In the genomic region with DNA sequence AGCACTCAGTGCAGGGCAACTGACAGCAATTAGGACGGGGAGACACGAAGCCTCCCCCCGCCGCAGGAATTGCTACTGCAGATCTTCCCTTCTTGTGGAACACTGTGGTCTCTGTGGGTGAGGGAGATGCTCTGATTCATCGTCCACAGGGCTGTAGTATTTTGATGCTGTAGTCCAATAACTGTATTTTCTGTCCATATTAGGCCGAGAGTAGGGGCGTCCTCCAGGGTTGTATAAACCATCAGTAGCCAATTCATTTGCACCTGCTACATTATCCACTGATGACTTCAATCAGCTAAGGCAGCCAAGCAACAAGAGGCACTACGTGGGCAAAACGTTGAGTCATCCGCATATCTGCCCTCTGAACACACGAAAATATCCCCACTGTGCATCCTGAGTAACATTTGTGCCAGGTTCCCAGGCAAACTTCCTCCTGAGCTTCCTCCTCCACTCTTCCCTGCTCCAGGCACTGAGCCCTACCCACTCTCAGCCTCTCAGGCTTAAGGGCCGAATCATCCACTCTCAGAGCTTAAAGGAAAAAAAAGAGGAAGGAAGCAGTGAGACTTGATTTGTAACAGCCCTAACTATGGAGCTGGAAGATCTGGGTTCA, we compare ENCODE assay signal across 8 cellular contexts.
A peak's percentile ranks its signal among the peaks of the same experiment; 100 is the strongest.
DNase-seq lines count a peak whose midpoint lies in the region; ATAC-seq and TF ChIP-seq lines count a peak whose summit lies in the region.

No MANE protein-coding gene starts in this region.

- no peak for ATAC-seq in GM21367 (IDR thresholded peaks at IDR 0.05; ENCODE audit: unreplicated experiment)

- H3K4me3 ChIP-seq in DOHH2 (ENCODE audit: low read length) = no peak overlapping the region
- no peak overlapping the region for H3K4me3 ChIP-seq in NB4 (ENCODE audit: low read depth, low read length)

- H3K9me3 ChIP-seq in DOHH2 (ENCODE audit: control insufficient read depth, insufficient read depth, low read length) = no peaks in the 10 kb centered on the region

- peak; percentile 25 for DNase-seq in NB4 (ENCODE audit: low read depth)
- DNase-seq in dermis blood vessel endothelial cell = peak; percentile 70
- peak; percentile 6 for DNase-seq in occipital lobe (lab: John Stamatoyannopoulos, UW)
- DNase-seq in cerebellar cortex (ENCODE audit: low spot score) = no peak
- DNase-seq in NCI-H187 treated with DMSO at 0.1 percent for 48 hours (lab: John Stamatoyannopoulos, UW) = no peak
- DNase-seq in D341Med (ENCODE audit: low spot score) = no peak

- no peaks in the 10 kb centered on the region for H3K36me3 ChIP-seq in DOHH2 (ENCODE audit: control insufficient read depth, low read length)

- TF ChIP-seq POLR2A in NB4 (IDR thresholded peaks at IDR 0.05; ENCODE audit: extremely low read depth, insufficient read length) = no peak

- peak overlapping the region; percentile 32 for H3K4me2 ChIP-seq in DOHH2 (ENCODE audit: low read length)

- peaks cover 7% of the 10 kb centered on the region for H3F3A ChIP-seq in DOHH2 (ENCODE audit: control insufficient read depth, insufficient read depth)

- H3K4me1 ChIP-seq in DOHH2 (ENCODE audit: control insufficient read depth, low read length) = peaks cover 38% of the 10 kb centered on the region

- TF ChIP-seq CTCF in DOHH2 (IDR thresholded peaks at IDR 0.05; ENCODE audit: low read depth, low read length, poor library complexity, severe bottlenecking) (no peak), NB4 (IDR thresholded peaks at IDR 0.05; ENCODE audit: low read depth, low read length) (no peak)

- H3K27me3 ChIP-seq in DOHH2 (ENCODE audit: control insufficient read depth, low read length) = no peaks in the 10 kb centered on the region

- H3K9me2 ChIP-seq in DOHH2 (replicated peaks; ENCODE audit: control insufficient read depth, low read length) = no peaks in the 10 kb centered on the region

- no peaks in the 10 kb centered on the region for H3K79me2 ChIP-seq in DOHH2 (ENCODE audit: control insufficient read depth, low read length)

- no peaks in the 10 kb centered on the region for H4K20me1 ChIP-seq in DOHH2 (ENCODE audit: control insufficient read depth, insufficient read depth, low read depth, low read length)

- H3K27ac ChIP-seq in DOHH2 (ENCODE audit: low read depth, low read length) = no peak overlapping the region

Comparison
In these comparisons a context has a peak if more than half of its experiments do, and no peak if none do; other contexts are left out.
1. DNase-seq: peak in NB4 (single experiment), dermis blood vessel endothelial cell (single experiment) and occipital lobe (single experiment); none in cerebellar cortex (single experiment), NCI-H187 treated with DMSO at 0.1 percent for 48 hours (single experiment) and D341Med (single experiment).